Comparison of ENCODE assay signal across 8 cellular contexts in genomic region chr20:49276895-49277785, GRCh38. TPM values are rescaled to one million over a fixed set of nuclear protein-coding genes. Genes with fewer than 3 reads are reported as not detected.
DNase-seq lines count a peak whose midpoint lies in the region; ATAC-seq and TF ChIP-seq lines count a peak whose summit lies in the region.

No MANE protein-coding gene starts in this region.

- peak overlapping the region; percentile 96 for H3K23ac ChIP-seq in IMR-90 (ENCODE audit: low read depth, low read length)

- H3K4me3 Mint-ChIP-seq in activated CD8-positive, alpha-beta memory T cell treated with anti-CD3 and anti-CD28 coated beads, Interleukin-2, amount 10 ng/mL, durations not matched to agents 7 days and 5 days = peak overlapping the region; percentile 94
- peak overlapping the region; percentile 94 for H3K4me3 Mint-ChIP-seq in neural crest cell
- peak overlapping the region; percentile 98 for H3K4me3 Mint-ChIP-seq in type B pancreatic cell

- H3K14ac ChIP-seq in IMR-90 (replicated peaks; ENCODE audit: low read depth, low read length) = peak overlapping the region; percentile 96

- no peak for TF ChIP-seq POLR2A in IMR-90 (IDR thresholded peaks at IDR 0.05; ENCODE audit: low read depth, low read length)
- TF ChIP-seq POLR2A in esophagus muscularis mucosa (IDR thresholded peaks at IDR 0.05; ENCODE audit: low read depth) = no peak

- intact Hi-C loops in IMR-90 (cut with micrococcal nuclease) = loop anchor here (1.0 kb wide), 1 partner anchor 9 kb away; no protein-coding TSS in a partner anchor
- intact Hi-C loops in esophagus muscularis mucosa (cut with DNase I) = no loop called here

- H2BK5ac ChIP-seq in IMR-90 (ENCODE audit: low read depth, low read length, poor library complexity, severe bottlenecking) = peak overlapping the region; percentile 79

- peak overlapping the region; percentile 98 for H2AK9ac ChIP-seq in IMR-90 (replicated peaks; ENCODE audit: low read depth, low read length, poor library complexity)

- peaks cover 48% of the 10 kb centered on the region for H3K4me1 Mint-ChIP-seq in activated CD8-positive, alpha-beta memory T cell treated with anti-CD3 and anti-CD28 coated beads, Interleukin-2, amount 10 ng/mL, durations not matched to agents 7 days and 5 days
- H3K4me1 Mint-ChIP-seq in neural crest cell (peaks cover 53% of the 10 kb centered on the region), type B pancreatic cell (ENCODE audit: unreplicated experiment) (peaks cover 38% of the 10 kb centered on the region)

- H3K4me1 ChIP-seq in IMR-90 (ENCODE audit: control insufficient read depth, insufficient read depth, low read length) (peaks cover 4% of the 10 kb centered on the region; the same call in 1 of the 2 replicates), esophagus muscularis mucosa (peaks cover 32 to 79% (median 69%) of the 10 kb centered on the region in 4 donors)

- peak overlapping the region; percentile 99 for H2AFZ ChIP-seq in IMR-90 (replicated peaks; ENCODE audit: low read length, poor library complexity)

- peak overlapping the region; percentile 52 for H3K27ac ChIP-seq in AG04450 (ENCODE audit: low read depth, low read length)
- peak overlapping the region; percentile 85 for H3K27ac ChIP-seq in IMR-90 (ENCODE audit: insufficient read depth, low read length)
- peak overlapping the region; percentile 91 to 99 (median 96) for H3K27ac ChIP-seq in esophagus muscularis mucosa (replicated peaks in 1 of 4)

- peak overlapping the region; percentile 3; the same call in 1 of the 3 replicates for H2BK15ac ChIP-seq in IMR-90 (ENCODE audit: low read depth, low read length)

- peaks cover 27 to 61% of the 10 kb centered on the region in 2 experiments for H3K79me1 ChIP-seq in IMR-90 (ENCODE audit: low read depth in 1 of 2, low read length in 2 of 2)

- H3K9me1 ChIP-seq in IMR-90 (ENCODE audit: insufficient read depth, low read length) = peaks cover 7% of the 10 kb centered on the region; the same call in 1 of the 2 replicates

- H2BK120ac ChIP-seq in IMR-90 (ENCODE audit: low read depth, low read length) = peak overlapping the region; percentile 36; the same call in 1 of the 2 replicates

- TF ChIP-seq EP300 in esophagus muscularis mucosa (IDR thresholded peaks at IDR 0.05) = no peak

- H3K9ac ChIP-seq in IMR-90 (ENCODE audit: low read depth, low read length) = peak overlapping the region; percentile 87

- POLR2A ChIA-PET in AG04450 (lab: Yijun Ruan, JAX) = interaction anchor here (0.5 to 1.6 kb wide), 12 partner anchors 9 to 227 kb away, joined by 3 to 11 read pairs (median 4); partner anchors contain the start of gene DDX27
- POLR2A ChIA-PET in IMR-90 (lab: Charles Lee; ENCODE audit: unreplicated experiment) = no interaction called here

- peaks cover 2% of the 10 kb centered on the region for H3K9me3 Mint-ChIP-seq in activated CD8-positive, alpha-beta memory T cell treated with anti-CD3 and anti-CD28 coated beads, Interleukin-2, amount 10 ng/mL, durations not matched to agents 7 days and 5 days (ENCODE audit: low read depth)
- H3K9me3 Mint-ChIP-seq in neural crest cell (no peaks in the 10 kb centered on the region), type B pancreatic cell (peaks cover 17% of the 10 kb centered on the region)

- H3K4me3 ChIP-seq in AG04450 (ENCODE audit: low read depth, low read length) (peak overlapping the region; percentile 95), IMR-90 (ENCODE audit: insufficient read depth, low read depth, low read length) (peak overlapping the region; percentile 53), esophagus muscularis mucosa (peak overlapping the region; percentile 77 to 98 (median 87))

- H4K8ac ChIP-seq in IMR-90 (ENCODE audit: low read depth in 2 of 2, low read length in 2 of 2) = peak overlapping the region; percentile 37 to 72; a peak in 2 of 4 replicates

- TF ChIP-seq CTCF in AG04450 (IDR thresholded peaks at IDR 0.05; ENCODE audit: low read depth, low read length) (no peak), IMR-90 (conservative IDR thresholded peaks at IDR 0.05; ENCODE audit: low read depth, low read length) (no peak), esophagus muscularis mucosa (IDR thresholded peaks at IDR 0.05) (no peak), neural crest cell (conservative IDR thresholded peaks at IDR 0.05) (no peak), type B pancreatic cell (conservative IDR thresholded peaks at IDR 0.05) (no peak)

- dilution Hi-C loops in IMR-90 (cut with HindIII; ENCODE audit: low sequenced_read_pairs, unreplicated experiment) = no loop called here

- TF ChIP-seq RAD21 in IMR-90 (IDR thresholded peaks at IDR 0.05; ENCODE audit: low read length) = no peak

- no TSS peak for BruUV-seq in IMR-90 (replicated peaks; lab: Mats Ljungman, UMichigan)

- peak overlapping the region; percentile 65 for H4K5ac ChIP-seq in IMR-90 (ENCODE audit: low read depth, low read length)

- peak overlapping the region; percentile 91 for H2AK5ac ChIP-seq in IMR-90 (ENCODE audit: low read depth, low read length)

- H3K27ac Mint-ChIP-seq in activated CD8-positive, alpha-beta memory T cell treated with anti-CD3 and anti-CD28 coated beads, Interleukin-2, amount 10 ng/mL, durations not matched to agents 7 days and 5 days = peak overlapping the region; percentile 92
- peak overlapping the region; percentile 86 for H3K27ac Mint-ChIP-seq in neural crest cell (ENCODE audit: unreplicated experiment)
- H3K27ac Mint-ChIP-seq in type B pancreatic cell = peak overlapping the region; percentile 98

- in situ Hi-C loops in IMR-90 (cut with MboI; ENCODE audit: low sequenced_read_pairs) = no loop called here

- no peaks in the 10 kb centered on the region for H3K27me3 ChIP-seq in AG04450 (ENCODE audit: control insufficient read depth, insufficient read depth, low read length)
- no peaks in the 10 kb centered on the region for H3K27me3 ChIP-seq in IMR-90 (ENCODE audit: control insufficient read depth, insufficient read depth, low read length)
- H3K27me3 ChIP-seq in esophagus muscularis mucosa = no peaks in the 10 kb centered on the region

- no peaks in the 10 kb centered on the region for H3K27me3 Mint-ChIP-seq in activated CD8-positive, alpha-beta memory T cell treated with anti-CD3 and anti-CD28 coated beads, Interleukin-2, amount 10 ng/mL, durations not matched to agents 7 days and 5 days
- H3K27me3 Mint-ChIP-seq in neural crest cell (ENCODE audit: low read depth) (peaks cover 25% of the 10 kb centered on the region), type B pancreatic cell (peaks cover 22% of the 10 kb centered on the region)

- H4K91ac ChIP-seq in IMR-90 (ENCODE audit: insufficient read depth, low read depth, low read length) = peak overlapping the region; percentile 65

- H3K9me3 ChIP-seq in AG04450 (ENCODE audit: control insufficient read depth, insufficient read depth, low read length) = peaks cover 22% of the 10 kb centered on the region
- H3K9me3 ChIP-seq in IMR-90 (ENCODE audit: control insufficient read depth, insufficient read depth, low read length) = peaks cover 9% of the 10 kb centered on the region; the same call in 1 of the 2 replicates
- peaks cover 0 to 9% (median 4%) of the 10 kb centered on the region in 4 donors for H3K9me3 ChIP-seq in esophagus muscularis mucosa

- H3K56ac ChIP-seq in IMR-90 (ENCODE audit: extremely low read depth, insufficient read depth, low read length) = peak overlapping the region; percentile 74

- 1% methylated on average over 12 of the region's 32 CpGs; no CpG with 5 or more reads in 1 of the 2 experiments for WGBS in IMR-90 (ENCODE audit: extremely low coverage in 2 of 2, insufficient read length in 1 of 2), 2 experiments
- WGBS in esophagus muscularis mucosa = 3% methylated on average over 31 of the region's 32 CpGs

- ATAC-seq in IMR-90 (ENCODE audit: low read depth) = peak; percentile 0; the same call in 1 of the 2 replicates
- ATAC-seq in activated CD8-positive, alpha-beta memory T cell treated with anti-CD3 and anti-CD28 coated beads, Interleukin-2, amount 10 ng/mL, durations not matched to agents 7 days and 5 days = no peak
- no peak for ATAC-seq in GM21786 (IDR thresholded peaks at IDR 0.05; ENCODE audit: unreplicated experiment)
- no peak for ATAC-seq in GM21360 (IDR thresholded peaks at IDR 0.05; ENCODE audit: unreplicated experiment)

- peak overlapping the region; percentile 98 for H3K4me2 ChIP-seq in IMR-90 (ENCODE audit: low read depth, low read length)

- peaks cover 45% of the 10 kb centered on the region for H3K36me3 ChIP-seq in IMR-90 (ENCODE audit: control insufficient read depth, insufficient read depth, low read length)
- peaks cover 24 to 64% (median 50%) of the 10 kb centered on the region in 4 donors for H3K36me3 ChIP-seq in esophagus muscularis mucosa

- H3K36me3 Mint-ChIP-seq in activated CD8-positive, alpha-beta memory T cell treated with anti-CD3 and anti-CD28 coated beads, Interleukin-2, amount 10 ng/mL, durations not matched to agents 7 days and 5 days = peaks cover 70% of the 10 kb centered on the region
- peaks cover 52% of the 10 kb centered on the region for H3K36me3 Mint-ChIP-seq in neural crest cell (ENCODE audit: low read depth)
- H3K36me3 Mint-ChIP-seq in type B pancreatic cell = peaks cover 55% of the 10 kb centered on the region

- CTCF ChIA-PET in AG04450 (lab: Charles Lee) = interaction anchor here (0.8 to 1.8 kb wide), 2 partner anchors 31 to 43 kb away, joined by 5 to 8 read pairs; no protein-coding TSS in a partner anchor
- CTCF ChIA-PET in IMR-90 (lab: Yijun Ruan, JAX) = interaction anchor here (0.9 to 1.0 kb wide), 2 partner anchors 10 to 31 kb away, joined by 3 to 4 read pairs; no protein-coding TSS in a partner anchor
- CTCF ChIA-PET in activated CD8-positive, alpha-beta memory T cell treated with anti-CD3 and anti-CD28 coated beads, Interleukin-2, amount 10 ng/mL, durations not matched to agents 7 days and 5 days (lab: Charles Lee) = interaction anchor here (0.8 to 2.1 kb wide), 10 partner anchors 10 to 143 kb away, joined by 3 to 9 read pairs (median 4); no protein-coding TSS in a partner anchor

- peaks cover 62% of the 10 kb centered on the region for H4K20me1 ChIP-seq in IMR-90 (ENCODE audit: insufficient read depth, low read length)

- peak overlapping the region; percentile 62 for H3K18ac ChIP-seq in IMR-90 (ENCODE audit: low read depth, low read length)

- H3K4ac ChIP-seq in IMR-90 (ENCODE audit: low read depth, low read length) = peak overlapping the region; percentile 91

- H2BK20ac ChIP-seq in IMR-90 (ENCODE audit: low read depth, low read length) = no peak overlapping the region

- DNase-seq in AG04450 (ENCODE audit: low read depth, low spot score) (no peak), IMR-90 (no peak), esophagus muscularis mucosa (ENCODE audit: extremely low spot score) (no peak), neural crest cell (ENCODE audit: low read depth, low spot score) (no peak), type B pancreatic cell (ENCODE audit: extremely low spot score, unreplicated experiment) (no peak)
- peak; percentile 75 for DNase-seq in activated CD8-positive, alpha-beta memory T cell treated with anti-CD3 and anti-CD28 coated beads, Interleukin-2, amount 10 ng/mL, durations not matched to agents 7 days and 5 days

RNA-seq across cellular contexts. Expression of gene ZNFX1, which starts 0.7 kb away (rescaled TPM):
- polyA plus RNA-seq in AG04450 (2011; rRNA removed) = 9.6 and 16.6 TPM in 2 replicates
- 33.5 and 40.8 TPM in 2 replicates for polyA minus RNA-seq in AG04450 (2011; rRNA and poly(A)+ RNA removed)
- total RNA-seq in IMR-90 (2012; rRNA removed) = 46.7 and 60.9 TPM in 2 replicates
- polyA plus RNA-seq in IMR-90 (2012; rRNA removed) = 8.5 and 10.9 TPM in 2 replicates
- 4.3 and 5.4 TPM in 2 replicates for polyA plus RNA-seq in IMR-90 (2012; cell fraction: cytosol; rRNA removed)
- polyA plus RNA-seq in IMR-90 (2012; cell fraction: nucleus; rRNA removed; ENCODE audit: low replicate concordance) = 5.7 and 9.9 TPM in 2 replicates
- 10 to 100 TPM; 69.2 to 88.6 TPM for total RNA-seq in activated CD8-positive, alpha-beta memory T cell treated with anti-CD3 and anti-CD28 coated beads, Interleukin-2, amount 10 ng/mL, durations not matched to agents 7 days and 5 days
- total RNA-seq in esophagus muscularis mucosa = 10 to 100 TPM; 35.7 to 46.7 (median 41.3) TPM
- total RNA-seq in neural crest cell = 10.0 and 10.4 TPM in 2 replicates
- total RNA-seq in type B pancreatic cell (ENCODE audit: low replicate concordance) = 14.1 and 21.9 TPM in 2 replicates

RNA-seq across cellular contexts. Expression of gene DDX27, which starts 57.9 kb away (rescaled TPM):
- polyA plus RNA-seq in AG04450 (2011; rRNA removed) (31.3 and 32.0 TPM in 2 replicates), IMR-90 (2012; rRNA removed) (36.7 and 44.5 TPM in 2 replicates)
- 22.8 and 28.6 TPM in 2 replicates for polyA minus RNA-seq in AG04450 (2011; rRNA and poly(A)+ RNA removed)
- total RNA-seq in IMR-90 (2012; rRNA removed) (28.3 and 33.2 TPM in 2 replicates), esophagus muscularis mucosa (10 to 100 TPM; 25.7 to 35.0 (median 30.2) TPM), neural crest cell (33.2 and 34.3 TPM in 2 replicates), type B pancreatic cell (ENCODE audit: low replicate concordance) (34.3 and 40.6 TPM in 2 replicates)
- polyA plus RNA-seq in IMR-90 (2012; cell fraction: cytosol; rRNA removed) = 30.9 and 31.3 TPM in 2 replicates
- polyA plus RNA-seq in IMR-90 (2012; cell fraction: nucleus; rRNA removed; ENCODE audit: low replicate concordance) = 35.8 and 39.4 TPM in 2 replicates
- total RNA-seq in activated CD8-positive, alpha-beta memory T cell treated with anti-CD3 and anti-CD28 coated beads, Interleukin-2, amount 10 ng/mL, durations not matched to agents 7 days and 5 days = 10 to 100 TPM; 40.5 to 52.7 TPM
